ENCODE assay signal across 9 cellular contexts in genomic region chr12:101743724-101744472, GRCh38. TPM values are rescaled to one million over a fixed set of nuclear protein-coding genes. Genes with fewer than 3 reads are reported as not detected.
A peak's percentile ranks its signal among the peaks of the same experiment; 100 is the strongest.
DNase-seq lines count a peak whose midpoint lies in the region; ATAC-seq, FAIRE-seq and TF ChIP-seq lines count a peak whose summit lies in the region.
"Had no signal": no experiment of that assay in that cellular context is flagged by ENCODE, and none has a peak within 500 bp of the region (broad histone marks: within the 10 kb centered on the region; RNA-seq: fewer than 3 reads in every experiment).

No MANE protein-coding gene starts in this region.

- no peaks in the 10 kb centered on the region for H3K4me1 ChIP-seq in osteoblast (ENCODE audit: insufficient read depth, low read length)

- H3K36me3 ChIP-seq in osteoblast (ENCODE audit: insufficient read depth, low read length), result peaks cover 25% of the 10 kb centered on the region

- no peaks in the 10 kb centered on the region for H3K27me3 ChIP-seq in osteoblast (ENCODE audit: insufficient read depth, low read length)

- no peaks in the 10 kb centered on the region for H3K79me2 ChIP-seq in osteoblast (ENCODE audit: insufficient read depth, low read length)

- TF ChIP-seq POLR2A in H54 (IDR thresholded peaks at IDR 0.05; ENCODE audit: low read depth, low read length), result no peak

- ATAC-seq in GM19025 (IDR thresholded peaks at IDR 0.05; ENCODE audit: low read depth, unreplicated experiment) (peak; percentile 96), HG02981 (IDR thresholded peaks at IDR 0.05; ENCODE audit: unreplicated experiment) (peak; percentile 98)

- H3K27ac Mint-ChIP-seq in activated naive CD8-positive, alpha-beta T cell treated with anti-CD3 and anti-CD28 coated beads for 36 hours, result peak overlapping the region; percentile 51

- no peaks in the 10 kb centered on the region for H3K9me3 Mint-ChIP-seq in activated naive CD8-positive, alpha-beta T cell treated with anti-CD3 and anti-CD28 coated beads for 36 hours

- no peaks in the 10 kb centered on the region for H3K9me3 ChIP-seq in osteoblast (ENCODE audit: low read depth, low read length)

- no peaks in the 10 kb centered on the region for H3K27me3 Mint-ChIP-seq in activated naive CD8-positive, alpha-beta T cell treated with anti-CD3 and anti-CD28 coated beads for 36 hours

- no peak for FAIRE-seq in H54 (lab: Jason Lieb, UNC)

- H3K36me3 Mint-ChIP-seq in activated naive CD8-positive, alpha-beta T cell treated with anti-CD3 and anti-CD28 coated beads for 36 hours, result peaks cover 7% of the 10 kb centered on the region

- no peak overlapping the region for H3K4me3 ChIP-seq in osteoblast (ENCODE audit: insufficient read depth, low read length)

- DNase-seq in activated naive CD8-positive, alpha-beta T cell treated with anti-CD3 and anti-CD28 coated beads for 36 hours, result no peak
- no peak for DNase-seq in osteoblast (ENCODE audit: insufficient read length, low spot score, missing footprints)
- no peak for DNase-seq in H54 (ENCODE audit: insufficient read length, low spot score)
- DNase-seq in DMS 273 (lab: John Stamatoyannopoulos, UW; ENCODE audit: unreplicated experiment), result no peak
- DNase-seq in HuH-7 (ENCODE audit: low spot score), result no peak

- no peaks in the 10 kb centered on the region for H4K20me1 ChIP-seq in osteoblast (ENCODE audit: insufficient read depth, low read length)

- H3K4me2 ChIP-seq in osteoblast (ENCODE audit: insufficient read depth, low read length), result no peak overlapping the region

- H3K4me1 Mint-ChIP-seq in activated naive CD8-positive, alpha-beta T cell treated with anti-CD3 and anti-CD28 coated beads for 36 hours, result peaks cover 3% of the 10 kb centered on the region

- no peak overlapping the region for H2AFZ ChIP-seq in osteoblast (ENCODE audit: low read length)

- H3K27ac ChIP-seq in C4-2B (peak overlapping the region; percentile 21; the same call in 1 of the 2 replicates), osteoblast (ENCODE audit: low read depth, low read length) (no peak overlapping the region)

- no peak overlapping the region for H3K4me3 Mint-ChIP-seq in activated naive CD8-positive, alpha-beta T cell treated with anti-CD3 and anti-CD28 coated beads for 36 hours

- TF ChIP-seq CTCF in C4-2B (conservative IDR thresholded peaks at IDR 0.05), result no peak
- TF ChIP-seq CTCF in osteoblast (IDR thresholded peaks at IDR 0.05; ENCODE audit: extremely low read depth, low read depth, low read length), result no peak

RNA-seq across cellular contexts. Expression of gene SYCP3, which starts 4.6 kb away (rescaled TPM):
- total RNA-seq in activated naive CD8-positive, alpha-beta T cell treated with anti-CD3 and anti-CD28 coated beads for 36 hours, result under 1 TPM; 0.21 to 0.22 TPM
- total RNA-seq in osteoblast, result 0.72 and 0.88 TPM in 2 replicates
- total RNA-seq: G401 had no signal

RNA-seq across cellular contexts. Expression of gene CHPT1, which starts 46.5 kb away (rescaled TPM):
- 10 to 100 TPM; 21.5 to 22.8 TPM for total RNA-seq in activated naive CD8-positive, alpha-beta T cell treated with anti-CD3 and anti-CD28 coated beads for 36 hours
- 24.6 and 32.7 TPM in 2 replicates for total RNA-seq in osteoblast
